In genomic region chr2:182081602-182082260, GRCh38 we compare ENCODE assay signal across 24 cellular contexts.
"Had no signal": no experiment of that assay in that cellular context is flagged by ENCODE, and none has a peak within 500 bp of the region (broad histone marks: within the 10 kb centered on the region; RNA-seq: fewer than 3 reads in every experiment).

No MANE protein-coding gene starts in this region.

- H3K4me1 ChIP-seq: colonic mucosa, prostate gland, testis had no signal

- H3K27ac ChIP-seq: colonic mucosa, dorsolateral prefrontal cortex, esophagus squamous epithelium, gastrocnemius medialis, ovary, prostate gland, testis, upper lobe of left lung had no signal

- H3K4me3 ChIP-seq: colonic mucosa, dorsolateral prefrontal cortex, esophagus squamous epithelium, gastrocnemius medialis, ovary, prostate gland, testis, upper lobe of left lung had no signal

- DNase-seq: activated CD4-positive, alpha-beta T cell treated with anti-CD3 and anti-CD28 coated beads for 36 hours; activated CD4-positive, alpha-beta T cell treated with anti-CD3 and anti-CD28 coated beads, Interleukin-2, amount 50 U/mL, for 4 hours; activated naive CD4-positive, alpha-beta T cell treated with Interleukin-2 at 50 U/mL for 16 hours; activated naive CD8-positive, alpha-beta T cell treated with anti-CD3 and anti-CD28 coated beads for 36 hours; activated T-cell treated with anti-CD3 and anti-CD28 coated beads, Interleukin-2, amount 50 U/mL, for 48 hours; colonic mucosa; dorsolateral prefrontal cortex; effector memory CD8-positive, alpha-beta T cell; esophagus squamous epithelium; gastrocnemius medialis; head of caudate nucleus; hypothalamus; left ventricle myocardium superior; mammary epithelial cell; natural killer cell; ovary; stimulated activated CD4-positive, alpha-beta T cell treated with anti-CD3 and anti-CD28 coated beads, Interleukin-2, amount 100 ng/mL, for 48 hours; stimulated activated naive CD4-positive, alpha-beta T cell; testis; upper lobe of left lung had no signal

- H3K36me3 Mint-ChIP-seq: activated naive CD8-positive, alpha-beta T cell treated with anti-CD3 and anti-CD28 coated beads for 36 hours; natural killer cell; WTC11 had no signal

- H3K36me3 ChIP-seq: colonic mucosa, esophagus squamous epithelium, gastrocnemius medialis, ovary, prostate gland, upper lobe of left lung had no signal

- H3K27ac Mint-ChIP-seq: activated CD4-positive, alpha-beta T cell treated with anti-CD3 and anti-CD28 coated beads for 36 hours; activated naive CD8-positive, alpha-beta T cell treated with anti-CD3 and anti-CD28 coated beads for 36 hours; effector memory CD8-positive, alpha-beta T cell; mesothelial cell of epicardium; natural killer cell; WTC11 had no signal

- H3K9me3 Mint-ChIP-seq: activated naive CD8-positive, alpha-beta T cell treated with anti-CD3 and anti-CD28 coated beads for 36 hours; central memory CD8-positive, alpha-beta T cell; effector memory CD8-positive, alpha-beta T cell; natural killer cell; WTC11 had no signal

- ATAC-seq: activated CD4-positive, alpha-beta T cell treated with anti-CD3 and anti-CD28 coated beads for 36 hours; effector memory CD8-positive, alpha-beta T cell; gastrocnemius medialis; left ventricle myocardium superior; natural killer cell; WTC11 had no signal

- H3K4me3 Mint-ChIP-seq: activated CD4-positive, alpha-beta T cell treated with anti-CD3 and anti-CD28 coated beads for 36 hours; activated naive CD8-positive, alpha-beta T cell treated with anti-CD3 and anti-CD28 coated beads for 36 hours; central memory CD8-positive, alpha-beta T cell; effector memory CD8-positive, alpha-beta T cell; mesothelial cell of epicardium; natural killer cell; WTC11 had no signal

- H3K4me1 Mint-ChIP-seq: activated CD4-positive, alpha-beta T cell treated with anti-CD3 and anti-CD28 coated beads for 36 hours; activated naive CD8-positive, alpha-beta T cell treated with anti-CD3 and anti-CD28 coated beads for 36 hours; central memory CD8-positive, alpha-beta T cell; natural killer cell had no signal

- H3K27me3 ChIP-seq: colonic mucosa, gastrocnemius medialis, ovary, testis, upper lobe of left lung had no signal

- H3K9me3 ChIP-seq: colonic mucosa, esophagus squamous epithelium, gastrocnemius medialis, ovary, prostate gland, testis, upper lobe of left lung had no signal
